ENCODE assay signal across 16 cellular contexts in the genomic region with DNA sequence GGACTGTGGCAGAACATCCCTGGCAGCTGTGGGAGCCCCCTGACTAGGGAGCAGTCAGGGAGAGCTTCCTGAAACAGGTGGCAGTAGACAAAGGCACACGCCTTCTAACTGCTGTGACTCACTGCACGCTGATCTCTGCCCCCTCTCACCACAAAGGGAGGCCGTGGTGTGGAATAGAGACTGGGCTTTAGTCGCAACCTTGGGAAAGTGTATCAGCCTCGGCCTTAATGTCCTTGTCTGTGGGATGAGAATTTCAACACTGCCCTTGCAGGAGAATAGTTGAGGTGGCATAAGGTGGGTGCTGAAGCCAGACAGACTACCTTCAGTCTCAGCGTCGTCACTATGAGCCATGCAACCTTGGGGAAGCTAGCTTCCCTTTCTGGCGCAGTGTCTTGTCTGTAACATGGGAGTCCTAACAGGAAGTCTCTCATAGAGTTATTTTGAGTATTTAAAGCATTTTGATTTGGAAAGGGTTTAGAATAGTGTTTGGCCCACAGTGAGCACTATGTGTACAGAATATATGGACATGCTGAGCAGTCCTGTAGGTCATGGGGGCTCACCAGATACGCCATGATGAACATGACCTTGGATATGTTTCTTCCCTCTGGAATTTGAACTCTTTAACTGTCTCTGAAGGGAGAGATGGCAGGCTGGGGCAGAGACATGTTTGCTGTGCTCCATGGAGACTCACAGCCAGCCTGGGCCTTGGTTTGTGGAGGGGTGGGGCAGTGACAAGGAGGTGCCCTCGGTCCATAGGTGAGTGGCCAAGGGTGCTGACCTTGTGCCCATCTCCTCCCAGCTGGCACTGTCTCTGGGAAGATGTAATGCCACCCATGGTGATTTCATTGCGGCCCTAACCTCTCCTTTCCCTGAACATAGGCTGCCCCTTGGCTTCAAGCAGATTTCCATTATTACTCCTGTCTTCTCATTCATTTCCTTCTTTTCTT. TPM values are rescaled to one million over a fixed set of nuclear protein-coding genes. Genes with fewer than 3 reads are reported as not detected.
DNase-seq lines count a peak whose midpoint lies in the region; ATAC-seq and TF ChIP-seq lines count a peak whose summit lies in the region.
"Had no signal": no experiment of that assay in that cellular context is flagged by ENCODE, and none has a peak within 500 bp of the region (broad histone marks: within the 10 kb centered on the region; RNA-seq: fewer than 3 reads in every experiment).

No MANE protein-coding gene starts in this region.

- POLR2A ChIA-PET in SK-N-SH (lab: Yijun Ruan, JAX): no interaction called here

- TF ChIP-seq RAD21 in SK-N-SH (IDR thresholded peaks at IDR 0.05; ENCODE audit: low read length): no peak

- no peak overlapping the region for H3K27ac ChIP-seq in SK-N-SH (ENCODE audit: low read depth in 2 of 2, low read length in 1 of 2)
- H3K27ac ChIP-seq in upper lobe of right lung: no peak overlapping the region
- H3K27ac ChIP-seq in caudate nucleus (ENCODE audit: low read depth, low read length): no peak overlapping the region
- H3K27ac ChIP-seq in tibial nerve: no peak overlapping the region
- H3K27ac ChIP-seq: 22Rv1 had no signal

- no peak overlapping the region for H3K4me2 ChIP-seq in SK-N-SH

- H3K9ac ChIP-seq in SK-N-SH: no peak overlapping the region

- TF ChIP-seq EP300 in SK-N-SH (IDR thresholded peaks at IDR 0.05; ENCODE audit: borderline replicate concordance in 1 of 2, low read depth in 1 of 2, low read length in 1 of 2) (no peak), tibial nerve (IDR thresholded peaks at IDR 0.05) (no peak)

- H3K9me3 ChIP-seq in SK-N-SH (no peaks in the 10 kb centered on the region), upper lobe of right lung (no peaks in the 10 kb centered on the region), tibial nerve (no peaks in the 10 kb centered on the region)

- H3K36me3 ChIP-seq in SK-N-SH (replicated peaks in 1 of 2; ENCODE audit: control insufficient read depth in 1 of 2, insufficient read depth in 2 of 2, low read length in 1 of 2) (no peaks in the 10 kb centered on the region), upper lobe of right lung (no peaks in the 10 kb centered on the region), tibial nerve (no peaks in the 10 kb centered on the region)

- H3F3A ChIP-seq in SK-N-SH (replicated peaks; ENCODE audit: insufficient read depth): peaks cover 11% of the 10 kb centered on the region

- peaks cover 0 to 16% of the 10 kb centered on the region in 2 experiments; a peak in 2 of 4 replicates for H3K4me1 ChIP-seq in SK-N-SH (ENCODE audit: control insufficient read depth in 1 of 2, insufficient read depth in 2 of 2, low read depth in 1 of 2, low read length in 1 of 2)
- peaks cover 7% of the 10 kb centered on the region for H3K4me1 ChIP-seq in upper lobe of right lung
- H3K4me1 ChIP-seq in tibial nerve: peaks cover 0 to 10% (median 3%) of the 10 kb centered on the region in 4 donors

- H3K9me2 ChIP-seq in SK-N-SH: no peaks in the 10 kb centered on the region

- 76% methylated on average over 11 of the region's 11 CpGs for WGBS in SK-N-SH (ENCODE audit: low lambda C conversion rate)
- WGBS in tibial nerve, 2 donors: 76 to 79% methylated on average over 11 of the region's 11 CpGs

- ATAC-seq in SK-N-SH treated with all-trans-retinoic acid at 6 μM for 48 hours (no peak; the same call in 2 of the 3 replicates), upper lobe of right lung (peak; percentile 8)
- ATAC-seq: activated naive CD8-positive, alpha-beta T cell treated with anti-CD3 and anti-CD28 coated beads, Interleukin-2, amount 50 U/mL, for 24 hours; Right ventricle myocardium inferior had no signal

- intact Hi-C loops in upper lobe of right lung (cut with DNase I): no loop called here

- TF ChIP-seq CTCF in SK-N-SH (IDR thresholded peaks at IDR 0.05): no peak
- TF ChIP-seq CTCF in upper lobe of right lung (IDR thresholded peaks at IDR 0.05): no peak
- TF ChIP-seq CTCF in tibial nerve (IDR thresholded peaks at IDR 0.05): no peak

- H4K20me1 ChIP-seq in SK-N-SH (ENCODE audit: insufficient read depth): no peaks in the 10 kb centered on the region

- CTCF ChIA-PET in SK-N-SH (lab: Yijun Ruan, JAX): no interaction called here

- no peak for TF ChIP-seq POLR2A in tibial nerve (IDR thresholded peaks at IDR 0.05)

- DNase-seq in SK-N-SH: no peak
- DNase-seq in SKM-1 (lab: John Stamatoyannopoulos, UW; ENCODE audit: unreplicated experiment): peak; percentile 78
- DNase-seq in iris pigment epithelial cell (ENCODE audit: low read depth): peak; percentile 76
- DNase-seq in upper lobe of right lung: no peak
- DNase-seq in caudate nucleus (lab: John Stamatoyannopoulos, UW): no peak
- DNase-seq in tibial nerve (ENCODE audit: low spot score in 2 of 2): no peak
- DNase-seq in T1000 (lab: John Stamatoyannopoulos, UW): no peak
- DNase-seq: activated CD4-positive, alpha-beta memory T cell treated with anti-CD3 and anti-CD28 coated beads for 36 hours; activated naive CD8-positive, alpha-beta T cell treated with anti-CD3 and anti-CD28 coated beads, Interleukin-2, amount 50 U/mL, for 24 hours; endodermal cell; head of caudate nucleus; NCI-H2171 treated with DMSO at 0.1 percent for 48 hours; stimulated activated CD8-positive, alpha-beta memory T cell treated with anti-CD3 and anti-CD28 coated beads, Interleukin-4, amount 100 ng/mL, for 48 hours had no signal

- 0 out of 2 replicates have a peak overlapping the region, but pooled peaks have one; percentile 11 for H2AFZ ChIP-seq in SK-N-SH (ENCODE audit: low read depth)

- no peaks in the 10 kb centered on the region for H3K27me3 ChIP-seq in SK-N-SH (ENCODE audit: insufficient read depth)
- H3K27me3 ChIP-seq in upper lobe of right lung: no peaks in the 10 kb centered on the region
- no peaks in the 10 kb centered on the region for H3K27me3 ChIP-seq in tibial nerve

- no peak overlapping the region for H3K4me3 ChIP-seq in SK-N-SH (ENCODE audit: low read depth in 2 of 2, low read length in 1 of 2)
- H3K4me3 ChIP-seq in upper lobe of right lung: no peak overlapping the region
- no peak overlapping the region for H3K4me3 ChIP-seq in tibial nerve

- H3K79me2 ChIP-seq in SK-N-SH (ENCODE audit: insufficient read depth): no peaks in the 10 kb centered on the region

TF ChIP-seq in SK-N-SH, 30 proteins besides CTCF, POLR2A, EP300 and RAD21:
- TF ChIP-seq RFX5 (IDR thresholded peaks at IDR 0.05; ENCODE audit: low read length) (no peak), SIN3A (IDR thresholded peaks at IDR 0.05; ENCODE audit: borderline replicate concordance, low read depth, low read length) (no peak), RCOR1 (IDR thresholded peaks at IDR 0.05; ENCODE audit: low read length) (no peak), FOSL2 (IDR thresholded peaks at IDR 0.05; ENCODE audit: borderline replicate concordance, low read depth) (no peak), TCF12 (IDR thresholded peaks at IDR 0.05) (no peak), FOXJ3 (CRISPR knock-in tag; IDR thresholded peaks at IDR 0.05) (no peak), CHD2 (IDR thresholded peaks at IDR 0.05; ENCODE audit: low read length, partially characterized antibody) (no peak)
- TF ChIP-seq, protein P1, sequence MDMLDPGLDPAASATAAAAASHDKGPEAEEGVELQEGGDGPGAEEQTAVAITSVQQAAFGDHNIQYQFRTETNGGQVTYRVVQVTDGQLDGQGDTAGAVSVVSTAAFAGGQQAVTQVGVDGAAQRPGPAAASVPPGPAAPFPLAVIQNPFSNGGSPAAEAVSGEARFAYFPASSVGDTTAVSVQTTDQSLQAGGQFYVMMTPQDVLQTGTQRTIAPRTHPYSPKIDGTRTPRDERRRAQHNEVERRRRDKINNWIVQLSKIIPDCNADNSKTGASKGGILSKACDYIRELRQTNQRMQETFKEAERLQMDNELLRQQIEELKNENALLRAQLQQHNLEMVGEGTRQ (IDR thresholded peaks at IDR 0.05; ENCODE audit: borderline replicate concordance, low read depth, low read length): no peak
- TF ChIP-seq, protein P2, sequence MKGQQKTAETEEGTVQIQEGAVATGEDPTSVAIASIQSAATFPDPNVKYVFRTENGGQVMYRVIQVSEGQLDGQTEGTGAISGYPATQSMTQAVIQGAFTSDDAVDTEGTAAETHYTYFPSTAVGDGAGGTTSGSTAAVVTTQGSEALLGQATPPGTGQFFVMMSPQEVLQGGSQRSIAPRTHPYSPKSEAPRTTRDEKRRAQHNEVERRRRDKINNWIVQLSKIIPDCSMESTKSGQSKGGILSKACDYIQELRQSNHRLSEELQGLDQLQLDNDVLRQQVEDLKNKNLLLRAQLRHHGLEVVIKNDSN (IDR thresholded peaks at IDR 0.05; ENCODE audit: borderline replicate concordance, low read depth): no peak

TF ChIP-seq in SK-N-SH treated with all-trans-retinoic acid at 6 μM for 48 hours, 23 proteins besides CTCF, POLR2A, EP300 and RAD21 (continues in another document):
- TF ChIP-seq, protein P3, sequence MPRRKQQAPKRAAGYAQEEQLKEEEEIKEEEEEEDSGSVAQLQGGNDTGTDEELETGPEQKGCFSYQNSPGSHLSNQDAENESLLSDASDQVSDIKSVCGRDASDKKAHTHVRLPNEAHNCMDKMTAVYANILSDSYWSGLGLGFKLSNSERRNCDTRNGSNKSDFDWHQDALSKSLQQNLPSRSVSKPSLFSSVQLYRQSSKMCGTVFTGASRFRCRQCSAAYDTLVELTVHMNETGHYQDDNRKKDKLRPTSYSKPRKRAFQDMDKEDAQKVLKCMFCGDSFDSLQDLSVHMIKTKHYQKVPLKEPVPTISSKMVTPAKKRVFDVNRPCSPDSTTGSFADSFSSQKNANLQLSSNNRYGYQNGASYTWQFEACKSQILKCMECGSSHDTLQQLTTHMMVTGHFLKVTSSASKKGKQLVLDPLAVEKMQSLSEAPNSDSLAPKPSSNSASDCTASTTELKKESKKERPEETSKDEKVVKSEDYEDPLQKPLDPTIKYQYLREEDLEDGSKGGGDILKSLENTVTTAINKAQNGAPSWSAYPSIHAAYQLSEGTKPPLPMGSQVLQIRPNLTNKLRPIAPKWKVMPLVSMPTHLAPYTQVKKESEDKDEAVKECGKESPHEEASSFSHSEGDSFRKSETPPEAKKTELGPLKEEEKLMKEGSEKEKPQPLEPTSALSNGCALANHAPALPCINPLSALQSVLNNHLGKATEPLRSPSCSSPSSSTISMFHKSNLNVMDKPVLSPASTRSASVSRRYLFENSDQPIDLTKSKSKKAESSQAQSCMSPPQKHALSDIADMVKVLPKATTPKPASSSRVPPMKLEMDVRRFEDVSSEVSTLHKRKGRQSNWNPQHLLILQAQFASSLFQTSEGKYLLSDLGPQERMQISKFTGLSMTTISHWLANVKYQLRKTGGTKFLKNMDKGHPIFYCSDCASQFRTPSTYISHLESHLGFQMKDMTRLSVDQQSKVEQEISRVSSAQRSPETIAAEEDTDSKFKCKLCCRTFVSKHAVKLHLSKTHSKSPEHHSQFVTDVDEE (CRISPR knock-in tag; IDR thresholded peaks at IDR 0.05): no peak
- TF ChIP-seq ZNF565 (CRISPR knock-in tag; conservative IDR thresholded peaks at IDR 0.05; ENCODE audit: low read depth): no peak
- TF ChIP-seq PPARA (CRISPR knock-in tag; IDR thresholded peaks at IDR 0.05; ENCODE audit: borderline replicate concordance): no peak
- TF ChIP-seq GLIS3 (CRISPR knock-in tag; IDR thresholded peaks at IDR 0.05): no peak
- no peak for TF ChIP-seq SNAI2 (CRISPR knock-in tag; IDR thresholded peaks at IDR 0.05)

RNA-seq across cellular contexts. Expression of a gene that starts 29.5 kb away (rescaled TPM):
- 19.1 and 20.0 TPM in 2 replicates for polyA plus RNA-seq in SK-N-SH (2012; rRNA removed)
- polyA plus RNA-seq in SK-N-SH (2012; cell fraction: cytosol; rRNA removed): 11.3 and 14.5 TPM in 2 replicates
- 15.2 and 26.8 TPM in 2 replicates for polyA plus RNA-seq in SK-N-SH (2012; cell fraction: nucleus; rRNA removed)
- 68.9 TPM for total RNA-seq in upper lobe of right lung
- total RNA-seq in tibial nerve: 10 to 100 TPM; 34.3 to 56.8 (median 35.6) TPM

Comparison
In these comparisons a context has a peak if more than half of its experiments do, and no peak if none do; other contexts are left out.
1. DNase-seq: peak in SKM-1 (single experiment) and iris pigment epithelial cell (single experiment); none in SK-N-SH (single experiment), upper lobe of right lung (single experiment), caudate nucleus (0 of 61), tibial nerve (0 of 2) and T1000 (single experiment).